28 cellular contexts compared by ENCODE assay signal in genomic region chr2:85078536-85078935, GRCh38.
"Had no signal": no experiment of that assay in that cellular context is flagged by ENCODE, and none has a peak within 500 bp of the region (broad histone marks: within the 10 kb centered on the region; RNA-seq: fewer than 3 reads in every experiment).

No MANE protein-coding gene starts in this region.

- DNase-seq: colonic mucosa; effector CD8-positive, alpha-beta T cell; endodermal cell; foreskin keratinocyte; heart left ventricle; kidney; mucosa of descending colon; naive B cell; nucleus accumbens; ovary; posterior cingulate gyrus; psoas muscle; right cardiac atrium; spleen; stimulated activated CD4-positive, alpha-beta T cell treated with anti-CD3 and anti-CD28 coated beads, Interleukin-4, amount 100 ng/mL, for 4 hours; stimulated activated naive CD8-positive, alpha-beta T cell treated with anti-CD3 and anti-CD28 coated beads, Interleukin-15, Interleukin-2, amounts not matched to agents 100 U/mL and 50 U/mL, for 24 hours; upper lobe of right lung; uterus had no signal

- H3K36me3 ChIP-seq: colonic mucosa, gastroesophageal sphincter, heart left ventricle, ovary, spleen, thoracic aorta, tibial nerve, upper lobe of right lung, uterus had no signal

- H3K27me3 ChIP-seq: colonic mucosa, heart left ventricle, hepatocyte, ovary, tibial nerve, upper lobe of right lung, uterus had no signal

- H3K9me3 ChIP-seq: colonic mucosa, mucosa of descending colon, thoracic aorta, upper lobe of right lung, uterus had no signal

- H3K27ac ChIP-seq: colonic mucosa, epithelial cell of prostate, foreskin keratinocyte, gastroesophageal sphincter, heart left ventricle, hepatocyte, ovary, psoas muscle, skin epidermis, spleen, thoracic aorta, tibial nerve, upper lobe of right lung, uterus had no signal

- H3K4me3 ChIP-seq: colonic mucosa, gastroesophageal sphincter, heart left ventricle, hepatocyte, lung, mucosa of descending colon, ovary, psoas muscle, skin epidermis, spleen, thoracic aorta, tibial nerve, upper lobe of right lung, uterus had no signal

- H3K4me1 ChIP-seq: colonic mucosa, foreskin keratinocyte, gastroesophageal sphincter, heart left ventricle, psoas muscle, spleen, tibial nerve, upper lobe of right lung, uterus had no signal

- ATAC-seq: esophagus mucosa; foreskin keratinocyte; gastroesophageal sphincter; heart left ventricle; left lobe of liver; mucosa of descending colon; psoas muscle; right cardiac atrium; stimulated activated memory B cell treated with anti-CD40 and anti-IgM and Interleukin-4, amounts not matched to agents 10 μg/mL and 1 μg/mL and 100 μg/mL, for 72 hours; stimulated activated naive CD8-positive, alpha-beta T cell treated with anti-CD3 and anti-CD28 coated beads, Interleukin-15, Interleukin-2, amounts not matched to agents 100 U/mL and 50 U/mL, for 24 hours had no signal
